Comparison of ENCODE assay signal across 8 cellular contexts in genomic region chr17:39729280-39729851, GRCh38. TPM values are rescaled to one million over a fixed set of nuclear protein-coding genes. Genes with fewer than 3 reads are reported as not detected.
A peak's percentile ranks its signal among the peaks of the same experiment; 100 is the strongest.
DNase-seq lines count a peak whose midpoint lies in the region; ATAC-seq, FAIRE-seq and TF ChIP-seq lines count a peak whose summit lies in the region.

No MANE protein-coding gene starts in this region.

- H3K27ac ChIP-seq in VCaP (peak overlapping the region; percentile 73; the same call in 1 of the 2 replicates), gastroesophageal sphincter (peak overlapping the region in 3 of 4 donors; percentile 88 to 94 (median 91)), small intestine (ENCODE audit: low read depth in 1 of 2, low read length in 1 of 2) (peak overlapping the region; percentile 75 to 95)

- DNase-seq in GM12892 (ENCODE audit: insufficient read length) (no peak), small intestine (no peak), GM03348 (ENCODE audit: low spot score) (no peak), COLO668 (lab: John Stamatoyannopoulos, UW; ENCODE audit: unreplicated experiment) (no peak), retina (no peak)

- peaks cover 0 to 24% (median 5%) of the 10 kb centered on the region in 3 donors for H3K4me1 ChIP-seq in gastroesophageal sphincter
- peaks cover 0 to 6% of the 10 kb centered on the region in 2 donors for H3K4me1 ChIP-seq in small intestine (ENCODE audit: control insufficient read depth in 2 of 2, insufficient read depth in 1 of 2, low read depth in 1 of 2, low read length in 1 of 2)

- H3K27me3 ChIP-seq in gastroesophageal sphincter (no peaks in the 10 kb centered on the region), small intestine (ENCODE audit: control insufficient read depth in 2 of 2, insufficient read depth in 2 of 2, low read length in 2 of 2) (no peaks in the 10 kb centered on the region)

- 57 to 73% methylated on average over 2 to 3 of the region's 6 CpGs for WGBS in gastroesophageal sphincter (ENCODE audit: low coverage in 1 of 2), 2 donors
- 51 to 65% (median 60%) methylated on average over 6 of the region's 6 CpGs for WGBS in small intestine, 3 donors

- H3K9me3 ChIP-seq in gastroesophageal sphincter = no peaks in the 10 kb centered on the region
- no peaks in the 10 kb centered on the region for H3K9me3 ChIP-seq in small intestine (ENCODE audit: control insufficient read depth, low read depth)

- peaks cover 0 to 50% of the 10 kb centered on the region in 2 donors for H3K36me3 ChIP-seq in gastroesophageal sphincter
- peaks cover 7 to 8% of the 10 kb centered on the region in 2 donors for H3K36me3 ChIP-seq in small intestine (ENCODE audit: control insufficient read depth in 2 of 2, insufficient read depth in 2 of 2, low read length in 2 of 2)

- ATAC-seq in gastroesophageal sphincter (no peak), HG03432 (IDR thresholded peaks at IDR 0.05; ENCODE audit: unreplicated experiment) (no peak)

- H3K4me3 ChIP-seq in gastroesophageal sphincter (peak overlapping the region; percentile 79 to 82), small intestine (ENCODE audit: low read depth in 1 of 2, low read length in 2 of 2) (peak overlapping the region; percentile 63 to 66)

- no peak for TF ChIP-seq EP300 in gastroesophageal sphincter (IDR thresholded peaks at IDR 0.05)

- TF ChIP-seq CTCF in VCaP (conservative IDR thresholded peaks at IDR 0.05) (no peak), gastroesophageal sphincter (IDR thresholded peaks at IDR 0.05) (no peak)

- FAIRE-seq in GM12892 (lab: Jason Lieb, UNC) = peak; percentile 50
- no peak for FAIRE-seq in small intestine (lab: Jason Lieb, UNC)

- TF ChIP-seq POLR2A in GM12892 (IDR thresholded peaks at IDR 0.05; ENCODE audit: low read depth, low read length) = no peak
- TF ChIP-seq POLR2A in gastroesophageal sphincter (IDR thresholded peaks at IDR 0.05) = no peak

RNA-seq across cellular contexts. Expression of gene MIEN1, which starts 1.0 kb away (rescaled TPM):
- 51.1 TPM for polyA plus RNA-seq in GM12892 (2012; ENCODE audit: missing spikeins)
- 10 to 100 TPM; 39.4 to 72.4 (median 45.2) TPM for total RNA-seq in gastroesophageal sphincter
- polyA plus RNA-seq in small intestine = 100 to 1,000 TPM in 2 of 3 donors, 10 to 100 TPM in 1; 74.0 to 155 (median 154) TPM

RNA-seq across cellular contexts. Expression of gene GRB7, which starts 8.4 kb away (rescaled TPM):
- polyA plus RNA-seq in GM12892 (2012; ENCODE audit: missing spikeins) = not detected
- total RNA-seq in gastroesophageal sphincter = 1 to 10 TPM in 1 of 4 donors, under 1 TPM in 1, not detected in 2; 0.85 to 5.8 TPM
- polyA plus RNA-seq in small intestine = 10 to 100 TPM; 10.9 to 13.9 (median 12.2) TPM

RNA-seq across cellular contexts. Expression of gene ERBB2, which starts 29.5 kb away (rescaled TPM):
- 5.9 TPM for polyA plus RNA-seq in GM12892 (2012; ENCODE audit: missing spikeins)
- 10 to 100 TPM; 43.3 to 60.8 (median 48.2) TPM for total RNA-seq in gastroesophageal sphincter
- polyA plus RNA-seq in small intestine = 10 to 100 TPM; 43.0 to 83.2 (median 56.2) TPM

RNA-seq across cellular contexts. Expression of gene PGAP3, which starts 41.5 kb away (rescaled TPM):
- 5.9 TPM for polyA plus RNA-seq in GM12892 (2012; ENCODE audit: missing spikeins)
- 10 to 100 TPM in 3 of 4 donors, 1 to 10 TPM in 1; 9.9 to 13.6 (median 11.1) TPM for total RNA-seq in gastroesophageal sphincter
- polyA plus RNA-seq in small intestine = 10 to 100 TPM; 20.6 to 35.5 (median 21.6) TPM
